ENCODE assay signal across 8 cellular contexts in genomic region chr9:88578486-88579362, GRCh38. TPM values are rescaled to one million over a fixed set of nuclear protein-coding genes. Genes with fewer than 3 reads are reported as not detected.
DNase-seq lines count a peak whose midpoint lies in the region; ATAC-seq lines count a peak whose summit lies in the region.

No MANE protein-coding gene starts in this region.

- peak; percentile 73 for ATAC-seq in HG02840 (IDR thresholded peaks at IDR 0.05; ENCODE audit: low FRiP score, unreplicated experiment)

- no peak overlapping the region for H3K27ac Mint-ChIP-seq in activated CD4-positive, alpha-beta memory T cell treated with anti-CD3 and anti-CD28 coated beads for 36 hours

- intact Hi-C loops in activated CD4-positive, alpha-beta memory T cell treated with anti-CD3 and anti-CD28 coated beads for 36 hours (cut with micrococcal nuclease): loop anchor here (1.0 to 10.0 kb wide), 4 partner anchors 194 to 626 kb away; partner anchors contain the start of gene SPIN1

- H3K4me1 Mint-ChIP-seq in activated CD4-positive, alpha-beta memory T cell treated with anti-CD3 and anti-CD28 coated beads for 36 hours (ENCODE audit: low read depth): peaks cover 3% of the 10 kb centered on the region

- CTCF ChIA-PET in activated CD4-positive, alpha-beta memory T cell treated with anti-CD3 and anti-CD28 coated beads for 36 hours (lab: Charles Lee): interaction anchor here (0.6 to 2.2 kb wide), 12 partner anchors 8 to 631 kb away, joined by 3 to 5 read pairs (median 4); no protein-coding TSS in a partner anchor

- POLR2A ChIA-PET in activated CD4-positive, alpha-beta memory T cell treated with anti-CD3 and anti-CD28 coated beads for 36 hours (lab: Charles Lee): no interaction called here

- H3K9me3 Mint-ChIP-seq in activated CD4-positive, alpha-beta memory T cell treated with anti-CD3 and anti-CD28 coated beads for 36 hours: no peaks in the 10 kb centered on the region

- H3K27me3 Mint-ChIP-seq in activated CD4-positive, alpha-beta memory T cell treated with anti-CD3 and anti-CD28 coated beads for 36 hours: peaks cover 15% of the 10 kb centered on the region

- H3K4me3 Mint-ChIP-seq in activated CD4-positive, alpha-beta memory T cell treated with anti-CD3 and anti-CD28 coated beads for 36 hours: peak overlapping the region; percentile 30

- DNase-seq in NOMO-1 (lab: John Stamatoyannopoulos, UW; ENCODE audit: unreplicated experiment in 2 of 2) (peak; percentile 42 to 50), NOMO-1 treated with dmso at 0.1 percent for 144 hours (lab: John Stamatoyannopoulos, UW; ENCODE audit: unreplicated experiment) (no peak), NCI-H2196 treated with DMSO at 0.1 percent for 48 hours (lab: John Stamatoyannopoulos, UW; ENCODE audit: unreplicated experiment) (peak; percentile 13), ecto neural progenitor cell (ENCODE audit: low spot score) (peak; percentile 93), lung microvascular endothelial cell (ENCODE audit: low read depth in 2 of 2) (peak; percentile 69 to 78)
- DNase-seq in activated CD4-positive, alpha-beta memory T cell treated with anti-CD3 and anti-CD28 coated beads for 36 hours: peak; percentile 76
- peak; percentile 30 for DNase-seq in stimulated activated CD8-positive, alpha-beta memory T cell treated with anti-CD3 and anti-CD28 coated beads, Interleukin-12 subunit alpha, Interleukin-12 subunit beta, amount 100 ng/mL, for 4 hours (ENCODE audit: low read depth)

- no peaks in the 10 kb centered on the region for H3K36me3 Mint-ChIP-seq in activated CD4-positive, alpha-beta memory T cell treated with anti-CD3 and anti-CD28 coated beads for 36 hours

RNA-seq across cellular contexts. Expression of gene NXNL2, which starts 43.7 kb away (rescaled TPM):
- not detected for total RNA-seq in activated CD4-positive, alpha-beta memory T cell treated with anti-CD3 and anti-CD28 coated beads for 36 hours
- total RNA-seq in lung microvascular endothelial cell: under 0.01 and 0.79 TPM in 2 replicates
